In genomic region chr5:158056426-158056825, GRCh38 we compare ENCODE assay signal across 27 cellular contexts.
DNase-seq lines count a peak whose midpoint lies in the region; ATAC-seq, FAIRE-seq and TF ChIP-seq lines count a peak whose summit lies in the region.
"Had no signal": no experiment of that assay in that cellular context is flagged by ENCODE, and none has a peak within 500 bp of the region (broad histone marks: within the 10 kb centered on the region; RNA-seq: fewer than 3 reads in every experiment).

No MANE protein-coding gene starts in this region.

- H3F3A ChIP-seq in GM23248 (ENCODE audit: insufficient read depth): peaks cover 17% of the 10 kb centered on the region

- H3K4me1 Mint-ChIP-seq in astrocyte (ENCODE audit: low read depth, unreplicated experiment): peaks cover 19% of the 10 kb centered on the region
- H3K4me1 Mint-ChIP-seq: activated CD4-positive, alpha-beta T cell treated with anti-CD3 and anti-CD28 coated beads, Interleukin-2, amount 10 ng/mL, durations not matched to agents 24 days and 14 days; CD4-positive, CD25-positive, alpha-beta regulatory T cell; neural progenitor cell had no signal

- intact Hi-C loops in mucosa of descending colon (cut with DNase I, micrococcal nuclease): no loop called here
- intact Hi-C loops in left ventricle myocardium superior (cut with micrococcal nuclease): no loop called here

- peaks cover 1% of the 10 kb centered on the region for H3K27me3 Mint-ChIP-seq in astrocyte (ENCODE audit: low read depth, unreplicated experiment)

- no peak overlapping the region for H3K4me3 Mint-ChIP-seq in astrocyte (ENCODE audit: unreplicated experiment)
- H3K4me3 Mint-ChIP-seq: activated CD4-positive, alpha-beta T cell treated with anti-CD3 and anti-CD28 coated beads, Interleukin-2, amount 10 ng/mL, durations not matched to agents 24 days and 14 days; activated T-cell treated with anti-CD3 and anti-CD28 coated beads, Interleukin-2, amount 50 U/mL, for 24 hours; CD4-positive, CD25-positive, alpha-beta regulatory T cell; effector memory CD8-positive, alpha-beta T cell; HFFc6; neural progenitor cell had no signal

- no peak for FAIRE-seq in astrocyte (lab: Jason Lieb, UNC)
- FAIRE-seq: D721Med had no signal

- H3K9me3 ChIP-seq in GM23248 (ENCODE audit: low read depth) (no peaks in the 10 kb centered on the region), astrocyte (ENCODE audit: insufficient read depth, low read depth, low read length) (no peaks in the 10 kb centered on the region), fibroblast of lung (ENCODE audit: control insufficient read depth, insufficient read depth, low read depth, low read length) (no peaks in the 10 kb centered on the region), mucosa of descending colon (no peaks in the 10 kb centered on the region)
- H3K9me3 ChIP-seq: body of pancreas, esophagus muscularis mucosa, right atrium auricular region had no signal

- 48 to 53% methylated on average over 2 of the region's 2 CpGs for WGBS in GM23248 (ENCODE audit: low coverage in 1 of 2, low lambda C conversion rate in 2 of 2, missing lambda C conversion rate in 2 of 2), 2 experiments

- H3K9me3 Mint-ChIP-seq in astrocyte (ENCODE audit: unreplicated experiment): no peaks in the 10 kb centered on the region
- H3K9me3 Mint-ChIP-seq: activated CD4-positive, alpha-beta T cell treated with anti-CD3 and anti-CD28 coated beads, Interleukin-2, amount 10 ng/mL, durations not matched to agents 24 days and 14 days; activated T-cell treated with anti-CD3 and anti-CD28 coated beads, Interleukin-2, amount 50 U/mL, for 24 hours; effector memory CD8-positive, alpha-beta T cell; HFFc6; neural progenitor cell had no signal

- H3K9ac ChIP-seq in GM23248: no peak overlapping the region
- H3K9ac ChIP-seq in astrocyte (ENCODE audit: low read length): no peak overlapping the region
- no peak overlapping the region for H3K9ac ChIP-seq in fibroblast of lung (ENCODE audit: insufficient read depth, low read length)
- H3K9ac ChIP-seq: neural progenitor cell had no signal

- ATAC-seq in mucosa of descending colon (peak; percentile 42), left ventricle myocardium superior (no peak), HG02588 (IDR thresholded peaks at IDR 0.05; ENCODE audit: unreplicated experiment) (no peak), GM19328 (IDR thresholded peaks at IDR 0.05; ENCODE audit: unreplicated experiment) (no peak)
- ATAC-seq: body of pancreas; effector memory CD8-positive, alpha-beta T cell had no signal

- H3K36me3 ChIP-seq in GM23248 (ENCODE audit: low read depth) (no peaks in the 10 kb centered on the region), astrocyte (ENCODE audit: insufficient read depth, low read length) (no peaks in the 10 kb centered on the region), fibroblast of lung (ENCODE audit: control insufficient read depth, insufficient read depth, low read length) (no peaks in the 10 kb centered on the region), mucosa of descending colon (ENCODE audit: low read depth) (no peaks in the 10 kb centered on the region)
- H3K36me3 ChIP-seq: esophagus muscularis mucosa, neural progenitor cell, right atrium auricular region had no signal

- H3K4me2 ChIP-seq in GM23248 (ENCODE audit: unreplicated experiment) (no peak overlapping the region), astrocyte (ENCODE audit: low read length) (no peak overlapping the region), fibroblast of lung (ENCODE audit: extremely low read depth, insufficient read depth, low read length) (no peak overlapping the region)
- H3K4me2 ChIP-seq: neural progenitor cell, PC-9 had no signal

- H3K4me1 ChIP-seq in GM23248 (ENCODE audit: insufficient read depth) (peaks cover 33% of the 10 kb centered on the region), astrocyte (ENCODE audit: insufficient read depth, low read length) (peaks cover 8% of the 10 kb centered on the region), fibroblast of lung (ENCODE audit: control insufficient read depth, extremely low read depth, insufficient read depth, low read length) (no peaks in the 10 kb centered on the region), mucosa of descending colon (ENCODE audit: low read depth) (peaks cover 6% of the 10 kb centered on the region)
- H3K4me1 ChIP-seq: neural progenitor cell, right atrium auricular region had no signal

- H3K27ac ChIP-seq in GM23248 (no peak overlapping the region), astrocyte (ENCODE audit: low read depth, low read length) (no peak overlapping the region), fibroblast of lung (ENCODE audit: insufficient read depth, low read length) (no peak overlapping the region)
- H3K27ac ChIP-seq: body of pancreas, esophagus muscularis mucosa, neural progenitor cell, PC-9, right atrium auricular region had no signal

- no peak overlapping the region for H3K27ac Mint-ChIP-seq in astrocyte (ENCODE audit: unreplicated experiment)
- H3K27ac Mint-ChIP-seq: activated CD4-positive, alpha-beta T cell treated with anti-CD3 and anti-CD28 coated beads, Interleukin-2, amount 10 ng/mL, durations not matched to agents 24 days and 14 days; activated T-cell treated with anti-CD3 and anti-CD28 coated beads, Interleukin-2, amount 50 U/mL, for 24 hours; CD4-positive, CD25-positive, alpha-beta regulatory T cell; effector memory CD8-positive, alpha-beta T cell; HFFc6; neural progenitor cell had no signal

- no peaks in the 10 kb centered on the region for H3K9me2 ChIP-seq in GM23248 (ENCODE audit: insufficient read depth)

- DNase-seq in GM23248 (peak; percentile 68), astrocyte (ENCODE audit: low read depth) (peak; percentile 37), fibroblast of lung (ENCODE audit: low read depth in 2 of 2) (peak; percentile 47 to 59), mucosa of descending colon (no peak), left ventricle myocardium superior (no peak)
- DNase-seq: activated CD4-positive, alpha-beta T cell treated with anti-CD3 and anti-CD28 coated beads, Interleukin-2, amount 10 ng/mL, durations not matched to agents 24 days and 14 days; activated gamma-delta T cell treated with Interleukin-2 at 50 U/mL for 16 hours; activated T-cell treated with anti-CD3 and anti-CD28 coated beads, Interleukin-2, amount 50 U/mL, for 24 hours; body of pancreas; CD4-positive, CD25-positive, alpha-beta regulatory T cell; effector memory CD8-positive, alpha-beta T cell; head of caudate nucleus; HFFc6; NCI-H1436; NCI-H2107; NCI-H446; NCI-H82; PC-9; SHP77; stimulated activated CD4-positive, alpha-beta T cell treated with anti-CD3 and anti-CD28 coated beads, Interleukin-2, amount 100 ng/mL, for 48 hours; T-helper 9 cell had no signal

- no peaks in the 10 kb centered on the region for H3K27me3 ChIP-seq in GM23248 (replicated peaks; ENCODE audit: insufficient read depth)
- no peaks in the 10 kb centered on the region for H3K27me3 ChIP-seq in astrocyte (ENCODE audit: insufficient read depth, low read length)
- H3K27me3 ChIP-seq in fibroblast of lung (ENCODE audit: control insufficient read depth, insufficient read depth, low read length): no peaks in the 10 kb centered on the region
- H3K27me3 ChIP-seq: body of pancreas, neural progenitor cell, right atrium auricular region had no signal

- in situ Hi-C loops in GM23248 (cut with MboI): no loop called here

- H4K20me1 ChIP-seq in GM23248 (ENCODE audit: insufficient read depth): no peaks in the 10 kb centered on the region
- no peaks in the 10 kb centered on the region for H4K20me1 ChIP-seq in astrocyte (ENCODE audit: insufficient read depth, low read length)
- no peaks in the 10 kb centered on the region for H4K20me1 ChIP-seq in fibroblast of lung (ENCODE audit: control insufficient read depth, extremely low read depth, insufficient read depth, low read length)

- no peaks in the 10 kb centered on the region for H3K79me2 ChIP-seq in GM23248 (ENCODE audit: insufficient read depth)
- no peaks in the 10 kb centered on the region for H3K79me2 ChIP-seq in astrocyte (ENCODE audit: insufficient read depth, low read length)
- H3K79me2 ChIP-seq in fibroblast of lung (ENCODE audit: control insufficient read depth, insufficient read depth, low read length): no peaks in the 10 kb centered on the region

- TF ChIP-seq CTCF in astrocyte (IDR thresholded peaks at IDR 0.05; ENCODE audit: insufficient read depth, low read depth, low read length): no peak
- TF ChIP-seq CTCF in fibroblast of lung (conservative IDR thresholded peaks at IDR 0.05 in 1 of 2, IDR thresholded peaks at IDR 0.05 in 1 of 2; ENCODE audit: low read depth in 1 of 2, low read length in 2 of 2): no peak
- no peak for TF ChIP-seq CTCF in mucosa of descending colon (IDR thresholded peaks at IDR 0.05)

- H3K4me3 ChIP-seq in GM23248: no peak overlapping the region
- H3K4me3 ChIP-seq in astrocyte (ENCODE audit: insufficient read depth, low read depth, low read length): no peak overlapping the region
- no peak overlapping the region for H3K4me3 ChIP-seq in fibroblast of lung (replicated peaks in 1 of 4; ENCODE audit: control extremely low read depth in 1 of 4, insufficient read depth in 1 of 4, low read depth in 3 of 4, low read length in 4 of 4)
- H3K4me3 ChIP-seq in mucosa of descending colon: no peak overlapping the region
- H3K4me3 ChIP-seq: body of pancreas, esophagus muscularis mucosa, neural progenitor cell, PC-9, right atrium auricular region had no signal

- H2AFZ ChIP-seq in GM23248 (no peak overlapping the region), astrocyte (ENCODE audit: low read depth, low read length) (no peak overlapping the region), fibroblast of lung (ENCODE audit: low read length) (no peak overlapping the region)
- H2AFZ ChIP-seq: neural progenitor cell, PC-9 had no signal

- no peaks in the 10 kb centered on the region for H3K36me3 Mint-ChIP-seq in astrocyte (ENCODE audit: low read depth, unreplicated experiment)
- H3K36me3 Mint-ChIP-seq: CD4-positive, CD25-positive, alpha-beta regulatory T cell; neural progenitor cell had no signal

Comparison
In these comparisons a context has a peak if more than half of its experiments do, and no peak if none do; other contexts are left out.
1. DNase-seq: peak in GM23248 (single experiment), astrocyte (single experiment) and fibroblast of lung (2 of 2); none in mucosa of descending colon (0 of 3) and left ventricle myocardium superior (single experiment).